8 cellular contexts compared by ENCODE assay signal in genomic region chr2:64330691-64331429, GRCh38.
A peak's percentile ranks its signal among the peaks of the same experiment; 100 is the strongest.
DNase-seq lines count a peak whose midpoint lies in the region; ATAC-seq and TF ChIP-seq lines count a peak whose summit lies in the region.

No MANE protein-coding gene starts in this region.

- H3K79me2 ChIP-seq in mammary epithelial cell (ENCODE audit: insufficient read depth, low read length): no peaks in the 10 kb centered on the region

- peak; percentile 97 for TF ChIP-seq CTCF in GM20000 (IDR thresholded peaks at IDR 0.05; ENCODE audit: extremely low read depth, missing control alignments)
- peak; percentile 86 for TF ChIP-seq CTCF in VCaP (conservative IDR thresholded peaks at IDR 0.05)
- peak; percentile 86 to 92 for TF ChIP-seq CTCF in mammary epithelial cell (conservative IDR thresholded peaks at IDR 0.05 in 1 of 2, IDR thresholded peaks at IDR 0.05 in 1 of 2; ENCODE audit: extremely low read depth in 1 of 2, insufficient read depth in 1 of 2, low read depth in 1 of 2, low read length in 2 of 2)

- H2AFZ ChIP-seq in mammary epithelial cell (ENCODE audit: low read depth, low read length): peak overlapping the region; percentile 68

- no peaks in the 10 kb centered on the region for H3K36me3 ChIP-seq in mammary epithelial cell (ENCODE audit: insufficient read depth, low read length)

- H4K20me1 ChIP-seq in mammary epithelial cell (ENCODE audit: insufficient read depth, low read length): no peaks in the 10 kb centered on the region

- H3K4me1 Mint-ChIP-seq in immature natural killer cell: peaks cover 37 to 40% of the 10 kb centered on the region in 2 donors

- WGBS in mammary epithelial cell (ENCODE audit: low coverage, missing lambda C conversion rate): 1% methylated on average over 9 of the region's 11 CpGs

- peaks cover 2 to 4% (median 3%) of the 10 kb centered on the region in 3 donors for H3K27me3 Mint-ChIP-seq in immature natural killer cell (ENCODE audit: low read depth in 3 of 3)

- ATAC-seq in GM18873 (IDR thresholded peaks at IDR 0.05; ENCODE audit: low FRiP score, unreplicated experiment) (no peak), HG03460 (IDR thresholded peaks at IDR 0.05; ENCODE audit: unreplicated experiment) (no peak)

- H3K9ac ChIP-seq in mammary epithelial cell (ENCODE audit: insufficient read depth, low read length): no peak overlapping the region

- peak overlapping the region; percentile 55 for H3K4me2 ChIP-seq in mammary epithelial cell (ENCODE audit: insufficient read depth, low read depth, low read length)

- peak overlapping the region in 5 of 6 donors; percentile 58 to 85 (median 70) for H3K27ac Mint-ChIP-seq in immature natural killer cell

- CTCF ChIA-PET in mammary epithelial cell (lab: Charles Lee; ENCODE audit: low non-redundant PET): interaction anchor here (0.5 to 1.7 kb wide), 15 partner anchors 32 to 785 kb away, joined by 3 to 12 read pairs (median 4); no protein-coding TSS in a partner anchor

- peak overlapping the region in 1 of 3 experiments; percentile 31 for H3K4me3 ChIP-seq in mammary epithelial cell (replicated peaks in 1 of 3; ENCODE audit: insufficient read depth in 1 of 3, low read depth in 2 of 3, low read length in 3 of 3)
- peak overlapping the region in 3 of 7 experiments; percentile 1 to 19 (median 11) for H3K4me3 ChIP-seq in skin epidermis

- H3K9me3 ChIP-seq in mammary epithelial cell (replicated peaks; ENCODE audit: insufficient read depth, low read length): no peaks in the 10 kb centered on the region

- peak; percentile 48 for DNase-seq in GM20000 (ENCODE audit: low spot score)
- peak; percentile 83 for DNase-seq in NCI-H2196 (lab: John Stamatoyannopoulos, UW; ENCODE audit: unreplicated experiment)
- DNase-seq in mammary epithelial cell: peak; percentile 55
- peak; percentile 71 to 77 (median 73) for DNase-seq in immature natural killer cell

- H3K27ac ChIP-seq in VCaP (peak overlapping the region; percentile 62), mammary epithelial cell (ENCODE audit: insufficient read depth, low read depth, low read length) (no peak overlapping the region), skin epidermis (peak overlapping the region in 20 of 21 experiments; percentile 19 to 86 (median 68))

- dilution Hi-C loops in mammary epithelial cell (cut with HindIII; ENCODE audit: low sequenced_read_pairs): loop anchor here (5.0 to 25.0 kb wide), 3 partner anchors 86 to 556 kb away; no protein-coding TSS in a partner anchor

- peak overlapping the region in 4 of 5 donors; percentile 54 to 75 (median 57) for H3K4me3 Mint-ChIP-seq in immature natural killer cell

- peaks cover 10% of the 10 kb centered on the region for H3K4me1 ChIP-seq in mammary epithelial cell (ENCODE audit: insufficient read depth, low read length)

- no TSS peak for BruUV-seq in mammary epithelial cell (replicated peaks; lab: Mats Ljungman, UMichigan)

- intact Hi-C loops in mammary epithelial cell (cut with micrococcal nuclease): loop anchor here (1.0 to 10.0 kb wide), 8 partner anchors 123 to 558 kb away; partner anchors contain the start of gene LGALSL

- H3K9me3 Mint-ChIP-seq in immature natural killer cell: no peaks in the 10 kb centered on the region

- H3K36me3 Mint-ChIP-seq in immature natural killer cell: peaks cover 0 to 4% (median 0%) of the 10 kb centered on the region in 3 donors

- in situ Hi-C loops in mammary epithelial cell (cut with MboI; ENCODE audit: low sequenced_read_pairs in 2 of 2): loop anchor here in 1 of 2 donors (5.0 to 25.0 kb wide), 3 partner anchors 156 to 546 kb away; no protein-coding TSS in a partner anchor

- no peaks in the 10 kb centered on the region for H3K27me3 ChIP-seq in mammary epithelial cell (ENCODE audit: insufficient read depth, low read length)
